In the genomic region with DNA sequence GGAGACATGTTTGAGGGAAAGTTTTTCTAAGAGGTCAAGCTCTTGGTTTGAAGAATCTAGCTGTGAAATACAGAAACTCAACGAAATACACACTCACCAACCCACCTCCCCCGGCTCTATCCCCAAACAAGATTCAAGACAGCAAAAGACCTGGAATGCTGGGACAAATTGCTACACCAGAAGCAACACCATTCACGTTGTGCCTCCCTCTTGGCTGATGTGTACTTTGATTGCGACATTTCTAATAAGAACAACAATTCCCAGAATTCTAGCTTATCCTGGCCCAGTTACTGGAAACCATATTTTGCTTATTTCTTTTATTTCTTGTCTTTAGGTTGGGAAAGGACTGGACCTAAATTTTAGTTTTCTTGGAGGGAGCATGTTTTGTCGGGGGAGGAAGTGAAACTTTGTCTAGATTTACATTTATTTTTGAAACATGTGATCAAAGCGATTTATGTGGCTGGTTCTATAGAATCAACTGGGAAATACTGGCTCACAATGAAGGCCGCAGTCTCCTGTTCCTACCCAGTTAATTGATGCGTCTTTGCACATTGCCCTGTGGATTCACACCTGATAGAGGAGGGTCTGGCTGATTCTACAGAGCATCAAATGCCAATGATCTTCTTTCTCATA, we compare ENCODE assay signal across 14 cellular contexts. TPM values are rescaled to one million over a fixed set of nuclear protein-coding genes. Genes with fewer than 3 reads are reported as not detected.
A peak's percentile ranks its signal among the peaks of the same experiment; 100 is the strongest.
DNase-seq lines count a peak whose midpoint lies in the region; TF ChIP-seq lines count a peak whose summit lies in the region.
"Had no signal": no experiment of that assay in that cellular context is flagged by ENCODE, and none has a peak within 500 bp of the region (broad histone marks: within the 10 kb centered on the region; RNA-seq: fewer than 3 reads in every experiment).

No MANE protein-coding gene starts in this region.

- H3K79me2 ChIP-seq in OCI-LY7 (ENCODE audit: insufficient read depth, low read depth, low read length) = no peaks in the 10 kb centered on the region

- H3K9me3 ChIP-seq in OCI-LY7 (ENCODE audit: low read length) = no peaks in the 10 kb centered on the region
- H3K9me3 ChIP-seq: neutrophil, SJCRH30 had no signal

- peaks cover 15% of the 10 kb centered on the region for H3K4me1 ChIP-seq in OCI-LY7 (ENCODE audit: insufficient read depth, low read length, poor library complexity, severe bottlenecking)
- H3K4me1 ChIP-seq: SJCRH30 had no signal

- no peaks in the 10 kb centered on the region for H3K9me2 ChIP-seq in OCI-LY7 (ENCODE audit: insufficient read depth, low read length)

- DNase-seq in CD1c-positive myeloid dendritic cell (ENCODE audit: extremely low spot score) (peak; percentile 47), OCI-LY7 (ENCODE audit: low spot score) (peak; percentile 22), foreskin fibroblast (peak; percentile 43 to 71), renal cortical epithelial cell (ENCODE audit: low read depth) (peak; percentile 70), DMS153 treated with DMSO at 0.1 percent for 48 hours (lab: John Stamatoyannopoulos, UW; ENCODE audit: unreplicated experiment) (no peak), globus pallidus (ENCODE audit: low spot score) (no peak), G401 (ENCODE audit: low spot score) (no peak), glomerular visceral epithelial cell (ENCODE audit: extremely low spot score) (no peak)
- DNase-seq: CD4-positive, alpha-beta T cell; foreskin melanocyte; kidney glomerular epithelial cell; NCI-H1930; SJCRH30 had no signal

- no peak overlapping the region for H3K4me2 ChIP-seq in OCI-LY7 (ENCODE audit: low read length)

- TF ChIP-seq CTCF in OCI-LY7 (conservative IDR thresholded peaks at IDR 0.05; ENCODE audit: low read length) (no peak), foreskin fibroblast (IDR thresholded peaks at IDR 0.05; ENCODE audit: low read depth, low read length) (no peak)

- in situ Hi-C loops in G401 (cut with HindIII; ENCODE audit: low sequenced_read_pairs) = no loop called here

- POLR2A ChIA-PET in OCI-LY7 (lab: Charles Lee) = no interaction called here

- no peak overlapping the region for H3K27ac ChIP-seq in OCI-LY7 (ENCODE audit: low read depth, low read length, poor library complexity, severe bottlenecking)
- H3K27ac ChIP-seq: neutrophil, SJCRH30 had no signal

- no peaks in the 10 kb centered on the region for H3K36me3 ChIP-seq in OCI-LY7 (ENCODE audit: insufficient read depth, low read length)
- H3K36me3 ChIP-seq: neutrophil, SJCRH30 had no signal

- H4K20me1 ChIP-seq in OCI-LY7 (ENCODE audit: insufficient read depth, low read length) = no peaks in the 10 kb centered on the region

- BruUV-seq in OCI-LY7 (replicated peaks; lab: Mats Ljungman, UMichigan) = no TSS peak

- H2AFZ ChIP-seq in OCI-LY7 (ENCODE audit: low read length) = no peak overlapping the region

- CTCF ChIA-PET in OCI-LY7 (lab: Charles Lee; ENCODE audit: unreplicated experiment) = no interaction called here

- H3K4me3 ChIP-seq in OCI-LY7 (ENCODE audit: low read depth, low read length, poor library complexity, severe bottlenecking) (no peak overlapping the region), foreskin fibroblast (ENCODE audit: low read depth in 1 of 2, low read length in 2 of 2) (no peak overlapping the region)
- H3K4me3 ChIP-seq: SJCRH30 had no signal

- intact Hi-C loops in OCI-LY7 (cut with micrococcal nuclease; ENCODE audit: unreplicated experiment) = no loop called here

RNA-seq across cellular contexts. Expression of gene LPIN1, which starts 29.6 kb away (rescaled TPM):
- 46.6 and 56.9 TPM in 2 replicates for total RNA-seq in OCI-LY7 (2014; rRNA removed; shearing (Covaris generic))
- total RNA-seq in OCI-LY7 (2022) (65.6 and 70.2 TPM in 2 replicates), renal cortical epithelial cell (33.8 and 39.9 TPM in 2 replicates)
- 12.7 and 30.4 TPM in 2 replicates for total RNA-seq in G401 (2014; rRNA removed; shearing (Covaris generic))

RNA-seq across cellular contexts. Expression of gene NTSR2, which starts 46.8 kb away (rescaled TPM):
- total RNA-seq in OCI-LY7 (2014; rRNA removed; shearing (Covaris generic)) = not detected in 2 replicates
- total RNA-seq in OCI-LY7 (2022) = not detected in 2 replicates
- total RNA-seq in renal cortical epithelial cell = not detected in 2 replicates
- total RNA-seq in G401 (2014; rRNA removed; shearing (Covaris generic)) = not detected in 2 replicates
- total RNA-seq: CD4-positive, alpha-beta T cell; SJCRH30 had no signal

Comparison
In these comparisons a context has a peak if more than half of its experiments do, and no peak if none do; other contexts are left out.
1. DNase-seq: peak in CD1c-positive myeloid dendritic cell (single experiment), OCI-LY7 (single experiment), foreskin fibroblast (2 of 2) and renal cortical epithelial cell (single experiment); none in DMS153 treated with DMSO at 0.1 percent for 48 hours (single experiment), globus pallidus (single experiment), G401 (single experiment) and glomerular visceral epithelial cell (single experiment).